ENCODE assay signal across 4 cellular contexts in genomic region chr13:61107989-61108388, GRCh38.
"Had no signal": no experiment of that assay in that cellular context is flagged by ENCODE, and none has a peak within 500 bp of the region (broad histone marks: within the 10 kb centered on the region; RNA-seq: fewer than 3 reads in every experiment).

No MANE protein-coding gene starts in this region.

- ATAC-seq: K562 had no signal

- DNase-seq: H9, HCEC 1CT, IMR-90 had no signal

- H3K4me3 ChIP-seq: K562 had no signal
